Comparison of ENCODE assay signal across 27 cellular contexts in genomic region chr6:13517116-13517515, GRCh38. TPM values are rescaled to one million over a fixed set of nuclear protein-coding genes. Genes with fewer than 3 reads are reported as not detected.
DNase-seq lines count a peak whose midpoint lies in the region; ATAC-seq, FAIRE-seq and TF ChIP-seq lines count a peak whose summit lies in the region.
"Had no signal": no experiment of that assay in that cellular context is flagged by ENCODE, and none has a peak within 500 bp of the region (broad histone marks: within the 10 kb centered on the region; RNA-seq: fewer than 3 reads in every experiment).

No MANE protein-coding gene starts in this region.

- H3K4me3 Mint-ChIP-seq in effector memory CD8-positive, alpha-beta T cell = no peak overlapping the region
- H3K4me3 Mint-ChIP-seq: activated naive CD8-positive, alpha-beta T cell treated with anti-CD3 and anti-CD28 coated beads, Interleukin-2, amount 50 U/mL, for 24 hours; activated T-cell treated with anti-CD3 and anti-CD28 coated beads, Interleukin-2, amount 50 U/mL, for 72 hours; B cell; CD8-positive, alpha-beta T cell; central memory CD8-positive, alpha-beta T cell; dendritic cell treated with granulocyte-macrophage colony-stimulating factor and Interleukin-4, amounts not matched to agents 40 ng/mL and 50 ng/mL, for 4 days; natural killer cell treated with Interleukin-12 subunit alpha and Interleukin-12 subunit beta and Interleukin-15 and Interleukin-18, amount 100 ng/mL, for 72 hours; T-helper 17 cell had no signal

- H3K27ac Mint-ChIP-seq in effector memory CD8-positive, alpha-beta T cell = no peak overlapping the region
- H3K27ac Mint-ChIP-seq: activated naive CD8-positive, alpha-beta T cell treated with anti-CD3 and anti-CD28 coated beads, Interleukin-2, amount 50 U/mL, for 24 hours; activated T-cell treated with anti-CD3 and anti-CD28 coated beads, Interleukin-2, amount 50 U/mL, for 72 hours; B cell; CD8-positive, alpha-beta T cell; dendritic cell treated with granulocyte-macrophage colony-stimulating factor and Interleukin-4, amounts not matched to agents 40 ng/mL and 50 ng/mL, for 4 days; natural killer cell treated with Interleukin-12 subunit alpha and Interleukin-12 subunit beta and Interleukin-15 and Interleukin-18, amount 100 ng/mL, for 72 hours; T-helper 17 cell had no signal

- no peaks in the 10 kb centered on the region for H3K36me3 Mint-ChIP-seq in effector memory CD8-positive, alpha-beta T cell (ENCODE audit: insufficient read depth)
- H3K36me3 Mint-ChIP-seq: CD8-positive, alpha-beta T cell; natural killer cell treated with Interleukin-12 subunit alpha and Interleukin-12 subunit beta and Interleukin-15 and Interleukin-18, amount 100 ng/mL, for 72 hours had no signal

- H3K9me3 Mint-ChIP-seq in effector memory CD8-positive, alpha-beta T cell = no peaks in the 10 kb centered on the region
- H3K9me3 Mint-ChIP-seq: activated naive CD8-positive, alpha-beta T cell treated with anti-CD3 and anti-CD28 coated beads, Interleukin-2, amount 50 U/mL, for 24 hours; activated T-cell treated with anti-CD3 and anti-CD28 coated beads, Interleukin-2, amount 50 U/mL, for 72 hours; CD8-positive, alpha-beta T cell; central memory CD8-positive, alpha-beta T cell; dendritic cell treated with granulocyte-macrophage colony-stimulating factor and Interleukin-4, amounts not matched to agents 40 ng/mL and 50 ng/mL, for 4 days; natural killer cell treated with Interleukin-12 subunit alpha and Interleukin-12 subunit beta and Interleukin-15 and Interleukin-18, amount 100 ng/mL, for 72 hours had no signal

- no peaks in the 10 kb centered on the region for H3K4me1 Mint-ChIP-seq in effector memory CD8-positive, alpha-beta T cell (ENCODE audit: low read depth in 2 of 2)
- H3K4me1 Mint-ChIP-seq: activated naive CD8-positive, alpha-beta T cell treated with anti-CD3 and anti-CD28 coated beads, Interleukin-2, amount 50 U/mL, for 24 hours; B cell; central memory CD8-positive, alpha-beta T cell; T-helper 17 cell had no signal

- FAIRE-seq in GM12892 (lab: Jason Lieb, UNC) = peak; percentile 9
- FAIRE-seq: endometrium, GM12878 had no signal

- intact Hi-C loops in head of caudate nucleus (cut with DNase I) = no loop called here

- TF ChIP-seq POLR2A in GM12892 (IDR thresholded peaks at IDR 0.05; ENCODE audit: low read depth, low read length) = no peak

- ATAC-seq in HG02678 (IDR thresholded peaks at IDR 0.05; ENCODE audit: unreplicated experiment) = no peak
- no peak for ATAC-seq in effector memory CD8-positive, alpha-beta T cell (replicated peaks)
- ATAC-seq: activated naive CD8-positive, alpha-beta T cell treated with anti-CD3 and anti-CD28 coated beads, Interleukin-2, amount 50 U/mL, for 24 hours; activated T-cell treated with anti-CD3 and anti-CD28 coated beads, Interleukin-2, amount 50 U/mL, for 72 hours; CD8-positive, alpha-beta T cell; GM12878; natural killer cell treated with Interleukin-12 subunit alpha and Interleukin-12 subunit beta and Interleukin-15 and Interleukin-18, amount 100 ng/mL, for 72 hours; Right ventricle myocardium inferior; T-helper 17 cell had no signal

- no peak for DNase-seq in GM12892 (ENCODE audit: insufficient read length)
- DNase-seq in HuH-7.5 (ENCODE audit: low spot score) = peak; percentile 15
- peak; percentile 52 for DNase-seq in amniotic epithelial cell (ENCODE audit: low read depth)
- DNase-seq in iris pigment epithelial cell (ENCODE audit: low read depth) = peak; percentile 41
- no peak for DNase-seq in NCI-H2081 treated with DMSO at 0.1 percent for 48 hours (lab: John Stamatoyannopoulos, UW)
- DNase-seq in head of caudate nucleus = no peak
- no peak for DNase-seq in effector memory CD8-positive, alpha-beta T cell
- DNase-seq: activated CD4-positive, alpha-beta T cell treated with anti-CD3 and anti-CD28 coated beads, Interleukin-2, amount 50 U/mL, for 4 hours; activated naive CD4-positive, alpha-beta T cell; activated naive CD8-positive, alpha-beta T cell treated with anti-CD3 and anti-CD28 coated beads, Interleukin-2, amount 50 U/mL, for 24 hours; activated T-cell treated with anti-CD3 and anti-CD28 coated beads, Interleukin-2, amount 50 U/mL, for 72 hours; CD8-positive, alpha-beta T cell; hippocampal formation; NCI-H146; NCI-H510A; stimulated activated CD4-positive, alpha-beta T cell treated with anti-CD3 and anti-CD28 coated beads, Interleukin-15, amount 100 ng/mL, for 24 hours; stimulated activated CD4-positive, alpha-beta T cell treated with anti-CD3 and anti-CD28 coated beads, Interleukin-4, amount 100 ng/mL, for 4 hours; T-helper 17 cell; transverse colon had no signal

- H3K27me3 Mint-ChIP-seq in effector memory CD8-positive, alpha-beta T cell = peaks cover 5 to 40% of the 10 kb centered on the region in 2 donors
- H3K27me3 Mint-ChIP-seq: activated naive CD8-positive, alpha-beta T cell treated with anti-CD3 and anti-CD28 coated beads, Interleukin-2, amount 50 U/mL, for 24 hours; B cell; central memory CD8-positive, alpha-beta T cell; natural killer cell treated with Interleukin-12 subunit alpha and Interleukin-12 subunit beta and Interleukin-15 and Interleukin-18, amount 100 ng/mL, for 72 hours had no signal

RNA-seq across cellular contexts. Expression of gene GFOD1, which starts 29.7 kb away (rescaled TPM):
- polyA plus RNA-seq in GM12892 (2012; ENCODE audit: missing spikeins) = 11.2 TPM

RNA-seq across cellular contexts. Expression of gene SIRT5, which starts 57.3 kb away (rescaled TPM):
- 9.9 TPM for polyA plus RNA-seq in GM12892 (2012; ENCODE audit: missing spikeins)

Comparison
In these comparisons a context has a peak if more than half of its experiments do, and no peak if none do; other contexts are left out.
1. DNase-seq: peak in HuH-7.5 (single experiment), amniotic epithelial cell (single experiment) and iris pigment epithelial cell (single experiment); none in GM12892 (single experiment), NCI-H2081 treated with DMSO at 0.1 percent for 48 hours (single experiment), head of caudate nucleus (0 of 42) and effector memory CD8-positive, alpha-beta T cell (0 of 3).